Comparison of ENCODE assay signal across 8 cellular contexts in the genomic region with DNA sequence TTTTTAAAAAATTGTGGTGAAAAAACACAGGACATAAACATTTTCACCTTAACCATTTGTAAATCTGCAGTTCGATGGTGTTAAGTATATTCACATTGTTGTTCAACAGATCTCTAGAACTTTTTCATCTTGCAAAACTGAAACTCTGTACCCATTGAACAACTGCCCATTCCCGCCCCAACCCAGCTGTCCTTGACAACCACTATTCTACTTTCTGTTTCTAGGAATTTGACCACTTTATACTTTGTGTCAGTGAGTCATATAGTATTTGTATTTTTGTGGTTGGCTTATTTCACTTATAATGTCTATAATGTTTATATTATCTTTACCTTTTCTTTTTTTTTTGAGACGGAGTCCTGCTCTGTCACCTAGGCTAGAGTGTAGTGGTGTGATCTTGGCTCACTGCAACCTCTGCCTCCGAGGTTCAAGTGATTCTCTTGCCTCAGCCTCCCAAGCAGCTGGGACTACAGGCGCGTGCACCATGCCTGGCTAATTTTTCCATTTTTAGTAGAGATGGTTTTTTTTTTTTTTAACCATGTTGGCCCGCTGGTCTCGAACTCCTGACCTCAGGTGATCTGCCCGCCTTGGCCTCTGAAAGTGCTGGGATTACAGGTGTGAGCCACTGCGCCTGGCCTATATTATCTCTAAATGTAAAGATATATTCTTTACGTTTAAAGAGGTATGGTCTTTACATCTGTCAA. TPM values are rescaled to one million over a fixed set of nuclear protein-coding genes. Genes with fewer than 3 reads are reported as not detected.
DNase-seq lines count a peak whose midpoint lies in the region; ATAC-seq and TF ChIP-seq lines count a peak whose summit lies in the region.
"Not testable (repeated sequence)": the region's sequence is repeated elsewhere in the genome, so short reads cannot be mapped to it uniquely, and the experiment has no call there.

No MANE protein-coding gene starts in this region.

- intact Hi-C loops in MCF 10A (cut with micrococcal nuclease): loop anchor here (10.0 kb wide), 1 partner anchor 193 kb away; no protein-coding TSS in a partner anchor

- H3K36me3 Mint-ChIP-seq in activated T-cell treated with anti-CD3 and anti-CD28 coated beads, Interleukin-2, amount 50 U/mL, for 4 hours (ENCODE audit: insufficient read depth): peaks cover 52% of the 10 kb centered on the region
- H3K36me3 Mint-ChIP-seq in MCF 10A (ENCODE audit: insufficient read depth, unreplicated experiment): peaks cover 46% of the 10 kb centered on the region

- H3K9me3 Mint-ChIP-seq in activated T-cell treated with anti-CD3 and anti-CD28 coated beads, Interleukin-2, amount 50 U/mL, for 4 hours; MCF 10A (ENCODE audit: unreplicated experiment): not testable (repeated sequence)

- H3K27me3 ChIP-seq in right atrium auricular region: not testable (repeated sequence)

- H3K4me1 Mint-ChIP-seq in activated T-cell treated with anti-CD3 and anti-CD28 coated beads, Interleukin-2, amount 50 U/mL, for 4 hours (ENCODE audit: low read depth): peaks cover 58% of the 10 kb centered on the region
- H3K4me1 Mint-ChIP-seq in MCF 10A (ENCODE audit: insufficient read depth, unreplicated experiment): not testable (repeated sequence)

- not testable (repeated sequence) for BruUV-seq in MCF 10A (replicated peaks; lab: Mats Ljungman, UMichigan)

- H3K9me3 ChIP-seq in right atrium auricular region: not testable (repeated sequence)

- peak overlapping the region; percentile 59 to 71 for H3K27ac ChIP-seq in right atrium auricular region

- not testable (repeated sequence) for H3K27me3 Mint-ChIP-seq in activated T-cell treated with anti-CD3 and anti-CD28 coated beads, Interleukin-2, amount 50 U/mL, for 4 hours (ENCODE audit: low read depth); MCF 10A (ENCODE audit: insufficient read depth, unreplicated experiment)

- H3K4me3 ChIP-seq in AG10803 (ENCODE audit: low read length); right atrium auricular region: not testable (repeated sequence)

- H3K36me3 ChIP-seq in right atrium auricular region: not testable (repeated sequence)

- ATAC-seq in GM19455 (IDR thresholded peaks at IDR 0.05; ENCODE audit: unreplicated experiment) (peak; percentile 48), HG03039 (IDR thresholded peaks at IDR 0.05; ENCODE audit: unreplicated experiment) (peak; percentile 42)
- peak in 1 of 2 donors; percentile 21 for ATAC-seq in activated T-cell treated with anti-CD3 and anti-CD28 coated beads, Interleukin-2, amount 50 U/mL, for 4 hours

- H3K27ac Mint-ChIP-seq in MCF 10A (ENCODE audit: low read depth, unreplicated experiment): not testable (repeated sequence)

- POLR2A ChIA-PET in MCF 10A (lab: Yijun Ruan, JAX): not testable (repeated sequence)

- peaks cover 0 to 20% of the 10 kb centered on the region in 2 donors for H3K4me1 ChIP-seq in right atrium auricular region

- DNase-seq in AG10803 (ENCODE audit: low read depth) (peak; percentile 53), MCF 10A (ENCODE audit: unreplicated experiment) (peak; percentile 38)
- DNase-seq in NK-92 treated with Interleukin-12 subunit alpha and Interleukin-12 subunit beta, amount 100 ng/mL, for 24 hours (lab: John Stamatoyannopoulos, UW): peak; percentile 18
- DNase-seq in activated T-cell treated with anti-CD3 and anti-CD28 coated beads, Interleukin-2, amount 50 U/mL, for 4 hours; right atrium auricular region (ENCODE audit: low spot score): not testable (repeated sequence)
- DNase-seq in stimulated activated CD4-positive, alpha-beta T cell treated with anti-CD3 and anti-CD28 coated beads, Interleukin-12 subunit alpha, Interleukin-12 subunit beta, amount 100 ng/mL, for 48 hours (ENCODE audit: low read depth in 2 of 3, low spot score in 1 of 3): peak in 2 of 3 donors; percentile 25 to 30

- CTCF ChIA-PET in MCF 10A (lab: Yijun Ruan, JAX): interaction anchor here (0.6 kb wide), 1 partner anchor 1323 kb away, joined by 5 read pairs; no protein-coding TSS in a partner anchor

- TF ChIP-seq CTCF in AG10803 (conservative IDR thresholded peaks at IDR 0.05; ENCODE audit: low read length); MCF 10A (IDR thresholded peaks at IDR 0.05; ENCODE audit: unreplicated experiment); right atrium auricular region (IDR thresholded peaks at IDR 0.05): not testable (repeated sequence)

- peak overlapping the region; percentile 47 for H3K4me3 Mint-ChIP-seq in activated T-cell treated with anti-CD3 and anti-CD28 coated beads, Interleukin-2, amount 50 U/mL, for 4 hours
- not testable (repeated sequence) for H3K4me3 Mint-ChIP-seq in MCF 10A (ENCODE audit: unreplicated experiment)

RNA-seq across cellular contexts. Expression of a gene that starts 6.8 kb away (rescaled TPM):
- total RNA-seq in activated T-cell treated with anti-CD3 and anti-CD28 coated beads, Interleukin-2, amount 50 U/mL, for 4 hours: 10 to 100 TPM; 79.9 to 94.5 (median 90.2) TPM
- total RNA-seq in MCF 10A (2022): 35.4 and 41.4 TPM in 2 replicates
- 10 to 100 TPM; 24.2 to 41.9 TPM for total RNA-seq in right atrium auricular region
